ENCODE assay signal across 1 cellular context in the genomic region with DNA sequence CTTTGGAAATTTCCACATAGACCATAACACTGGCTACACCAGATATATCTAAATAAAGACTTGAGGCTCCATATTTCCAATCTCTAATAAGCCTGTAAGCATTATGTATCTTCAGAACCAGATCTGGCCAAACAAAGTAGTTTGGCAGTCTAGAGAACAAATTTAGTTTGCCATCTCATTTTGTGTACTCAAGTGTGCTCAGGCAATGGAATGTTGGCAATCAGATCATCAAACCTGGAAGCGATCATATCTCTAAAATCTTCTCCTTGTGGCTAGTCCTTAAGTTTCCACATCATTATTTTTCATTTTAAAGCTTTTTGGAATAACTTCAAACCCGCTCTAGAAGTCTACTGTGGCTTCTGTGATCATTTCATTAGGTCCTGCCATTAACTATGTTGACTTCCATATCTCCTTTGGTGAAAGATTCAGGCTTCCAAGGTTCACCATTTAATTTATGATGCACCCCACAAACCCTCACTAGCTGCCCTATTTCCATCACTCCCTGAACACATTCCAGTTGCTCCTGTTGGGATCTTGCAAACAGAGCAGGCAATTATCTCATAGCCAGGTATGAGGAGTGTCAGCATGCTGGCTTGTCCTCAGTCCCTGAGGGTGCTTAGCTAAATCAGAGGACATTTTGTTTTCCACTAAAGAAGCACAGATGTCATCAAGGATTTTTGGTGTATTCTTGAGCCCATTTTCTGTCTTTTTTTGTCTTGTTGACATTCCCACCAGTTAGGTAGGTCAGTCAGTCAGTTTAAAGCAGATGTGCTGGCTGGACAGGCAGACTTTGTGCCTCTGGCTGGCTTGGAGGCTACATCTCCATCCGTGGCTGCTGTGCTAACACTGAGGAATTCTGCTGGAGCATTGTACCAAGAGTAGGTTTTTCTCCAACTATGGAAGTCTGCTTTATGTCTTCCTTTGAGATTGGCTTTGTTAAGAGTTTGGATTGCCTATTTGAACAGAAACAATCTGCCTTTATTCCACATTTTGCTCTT.
TF ChIP-seq lines count a peak whose summit lies in the region.

No MANE protein-coding gene starts in this region.

TF ChIP-seq in H1, 55 proteins besides CTCF, POLR2A, EP300 and RAD21 (continued from another document):
- TF ChIP-seq BRCA1 (IDR thresholded peaks at IDR 0.05; ENCODE audit: low read depth, low read length) (no peak), BACH1 (IDR thresholded peaks at IDR 0.05; ENCODE audit: low read length) (no peak), HDAC2 (IDR thresholded peaks at IDR 0.05; ENCODE audit: borderline replicate concordance in 1 of 2, low read depth in 2 of 2, low read length in 2 of 2) (no peak), TEAD4 (IDR thresholded peaks at IDR 0.05; ENCODE audit: low read depth, low read length) (no peak), CTBP2 (IDR thresholded peaks at IDR 0.05; ENCODE audit: borderline replicate concordance, insufficient read depth, insufficient read length, low read length) (no peak), YY1 (IDR thresholded peaks at IDR 0.05; ENCODE audit: low read depth, low read length) (no peak), KDM4A (IDR thresholded peaks at IDR 0.05; ENCODE audit: low read depth, low read length, severe bottlenecking) (no peak), SP4 (IDR thresholded peaks at IDR 0.05; ENCODE audit: low read length) (no peak), EGR1 (IDR thresholded peaks at IDR 0.05; ENCODE audit: borderline replicate concordance, low read depth, low read length) (no peak), PHF8 (conservative IDR thresholded peaks at IDR 0.05; ENCODE audit: low read depth, low read length) (no peak), BCL11A (IDR thresholded peaks at IDR 0.05; ENCODE audit: low read depth in 2 of 2, low read length in 2 of 2) (no peak), SP2 (IDR thresholded peaks at IDR 0.05; ENCODE audit: low read length) (no peak), SAP30 (IDR thresholded peaks at IDR 0.05; ENCODE audit: insufficient read depth, insufficient replicate concordance, low read length) (no peak), CHD1 (IDR thresholded peaks at IDR 0.05; ENCODE audit: low read depth, low read length) (no peak)
- TF ChIP-seq, protein P1, sequence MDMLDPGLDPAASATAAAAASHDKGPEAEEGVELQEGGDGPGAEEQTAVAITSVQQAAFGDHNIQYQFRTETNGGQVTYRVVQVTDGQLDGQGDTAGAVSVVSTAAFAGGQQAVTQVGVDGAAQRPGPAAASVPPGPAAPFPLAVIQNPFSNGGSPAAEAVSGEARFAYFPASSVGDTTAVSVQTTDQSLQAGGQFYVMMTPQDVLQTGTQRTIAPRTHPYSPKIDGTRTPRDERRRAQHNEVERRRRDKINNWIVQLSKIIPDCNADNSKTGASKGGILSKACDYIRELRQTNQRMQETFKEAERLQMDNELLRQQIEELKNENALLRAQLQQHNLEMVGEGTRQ (IDR thresholded peaks at IDR 0.05; ENCODE audit: low read length), result no peak
- TF ChIP-seq, protein P2, sequence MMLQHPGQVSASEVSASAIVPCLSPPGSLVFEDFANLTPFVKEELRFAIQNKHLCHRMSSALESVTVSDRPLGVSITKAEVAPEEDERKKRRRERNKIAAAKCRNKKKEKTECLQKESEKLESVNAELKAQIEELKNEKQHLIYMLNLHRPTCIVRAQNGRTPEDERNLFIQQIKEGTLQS (IDR thresholded peaks at IDR 0.05; ENCODE audit: insufficient read depth, low read depth, low read length), result no peak
TF ChIP-seq in H1: peak in this region for 0.
